In the genomic region with DNA sequence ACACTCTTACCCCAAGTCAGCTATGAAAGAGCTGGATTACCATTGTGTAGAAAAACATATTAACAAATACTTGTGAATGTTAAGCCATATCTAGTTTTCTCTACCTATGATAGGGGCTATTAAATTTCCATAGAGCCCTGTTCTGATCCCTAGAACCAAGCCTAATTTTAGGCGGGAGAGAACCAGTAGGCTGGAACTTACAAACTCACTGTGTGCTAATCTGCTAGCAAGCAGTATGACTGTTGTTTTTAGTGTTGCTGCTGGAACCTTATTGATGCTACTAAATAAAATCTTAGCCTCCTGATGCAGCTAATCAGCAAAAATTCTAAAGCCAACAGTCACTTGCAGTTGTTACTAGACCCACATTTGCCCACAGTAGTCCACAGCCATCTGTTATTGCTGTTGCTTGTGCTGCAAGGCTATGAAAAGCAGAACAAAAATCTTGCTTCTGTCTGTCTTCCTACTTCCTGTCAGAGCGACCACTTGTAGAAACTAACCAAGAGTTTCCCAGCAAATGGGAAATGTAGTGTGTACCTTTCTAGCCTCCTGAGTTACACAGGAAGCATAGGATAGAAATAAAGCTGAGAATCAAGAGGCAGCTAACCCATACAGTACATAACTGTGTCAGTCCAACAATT, we compare ENCODE assay signal across 17 cellular contexts.
A peak's percentile ranks its signal among the peaks of the same experiment; 100 is the strongest.
DNase-seq lines count a peak whose midpoint lies in the region; ATAC-seq and TF ChIP-seq lines count a peak whose summit lies in the region.
"Had no signal": no experiment of that assay in that cellular context is flagged by ENCODE, and none has a peak within 500 bp of the region (broad histone marks: within the 10 kb centered on the region; RNA-seq: fewer than 3 reads in every experiment).

No MANE protein-coding gene starts in this region.

- no peak overlapping the region for H3K27ac ChIP-seq in PC-9
- H3K27ac ChIP-seq: C4-2B had no signal

- intact Hi-C loops in Caco-2 (cut with micrococcal nuclease; ENCODE audit: unreplicated experiment) (no loop called here), PC-9 (cut with micrococcal nuclease; ENCODE audit: unreplicated experiment) (no loop called here)

- H3K27me3 Mint-ChIP-seq in Caco-2 (ENCODE audit: insufficient read depth, unreplicated experiment): no peaks in the 10 kb centered on the region
- H3K27me3 Mint-ChIP-seq in nephron progenitor cell (ENCODE audit: low read depth, poor library complexity): peaks cover 4% of the 10 kb centered on the region
- no peaks in the 10 kb centered on the region for H3K27me3 Mint-ChIP-seq in activated CD8-positive, alpha-beta T cell treated with anti-CD3 and anti-CD28 coated beads, Interleukin-2, amount 10 ng/mL, durations not matched to agents 7 days and 5 days (ENCODE audit: low read depth)
- H3K27me3 Mint-ChIP-seq: activated CD8-positive, alpha-beta T cell treated with anti-CD3 and anti-CD28 coated beads for 36 hours; progenitor cell of endocrine pancreas had no signal

- no peak overlapping the region for H3K4me3 Mint-ChIP-seq in Caco-2 (ENCODE audit: unreplicated experiment)
- H3K4me3 Mint-ChIP-seq in nephron progenitor cell: no peak overlapping the region
- H3K4me3 Mint-ChIP-seq in activated CD8-positive, alpha-beta T cell treated with anti-CD3 and anti-CD28 coated beads, Interleukin-2, amount 10 ng/mL, durations not matched to agents 7 days and 5 days: no peak overlapping the region
- H3K4me3 Mint-ChIP-seq: activated CD8-positive, alpha-beta T cell treated with anti-CD3 and anti-CD28 coated beads for 36 hours had no signal

- H3K36me3 ChIP-seq in Caco-2 (ENCODE audit: control insufficient read depth, insufficient read depth, low read length) (no peaks in the 10 kb centered on the region), PC-9 (ENCODE audit: low read depth) (no peaks in the 10 kb centered on the region)

- no peaks in the 10 kb centered on the region for H3K79me2 ChIP-seq in PC-9 (ENCODE audit: low read depth)

- H4K20me1 ChIP-seq in PC-9 (ENCODE audit: insufficient read depth): no peaks in the 10 kb centered on the region

- TF ChIP-seq CTCF in Caco-2 (IDR thresholded peaks at IDR 0.05; ENCODE audit: insufficient read depth in 1 of 2, low read depth in 1 of 2, low read length in 1 of 2, severe bottlenecking in 1 of 2, unreplicated experiment in 1 of 2) (no peak), PC-9 (conservative IDR thresholded peaks at IDR 0.05) (no peak), nephron progenitor cell (IDR thresholded peaks at IDR 0.05) (no peak)

- peak overlapping the region; percentile 52; the same call in 1 of the 2 replicates for H2AFZ ChIP-seq in PC-9

- H3K27ac Mint-ChIP-seq in Caco-2 (ENCODE audit: unreplicated experiment) (peak overlapping the region; percentile 34), nephron progenitor cell (peak overlapping the region; percentile 59)
- no peak overlapping the region for H3K27ac Mint-ChIP-seq in activated CD8-positive, alpha-beta T cell treated with anti-CD3 and anti-CD28 coated beads, Interleukin-2, amount 10 ng/mL, durations not matched to agents 7 days and 5 days
- H3K27ac Mint-ChIP-seq: activated CD8-positive, alpha-beta T cell treated with anti-CD3 and anti-CD28 coated beads for 36 hours; progenitor cell of endocrine pancreas had no signal

- H3K27me3 ChIP-seq in Caco-2 (replicated peaks; ENCODE audit: control insufficient read depth, insufficient read depth, low read length) (no peaks in the 10 kb centered on the region), PC-9 (ENCODE audit: insufficient read depth, low read depth) (no peaks in the 10 kb centered on the region)

- DNase-seq in Caco-2 (no peak), PC-9 (no peak), nephron progenitor cell (no peak), SHP77 treated with DMSO at 0.1 percent for 48 hours (lab: John Stamatoyannopoulos, UW) (no peak)
- no peak for DNase-seq in activated CD8-positive, alpha-beta T cell treated with anti-CD3 and anti-CD28 coated beads, Interleukin-2, amount 10 ng/mL, durations not matched to agents 7 days and 5 days
- DNase-seq: activated CD8-positive, alpha-beta T cell treated with anti-CD3 and anti-CD28 coated beads for 36 hours; activated gamma-delta T cell treated with Interleukin-2 at 50 U/mL for 16 hours; EL; foreskin fibroblast; NCI-H2029; PC-3; stimulated activated CD4-positive, alpha-beta T cell treated with anti-CD3 and anti-CD28 coated beads, Interleukin-2, amount 100 ng/mL, for 24 hours had no signal

- peaks cover 2% of the 10 kb centered on the region; the same call in 1 of the 2 replicates for H3F3A ChIP-seq in PC-9 (ENCODE audit: insufficient read depth, low read depth)

- CTCF ChIA-PET in Caco-2 (lab: Charles Lee): no interaction called here
- CTCF ChIA-PET in PC-9 (lab: Charles Lee): no interaction called here
- CTCF ChIA-PET in activated CD8-positive, alpha-beta T cell treated with anti-CD3 and anti-CD28 coated beads, Interleukin-2, amount 10 ng/mL, durations not matched to agents 7 days and 5 days (lab: Charles Lee): interaction anchor here (0.7 kb wide), 1 partner anchor 368 kb away, joined by 4 read pairs; a partner anchor contains a TSS

- peaks cover 9% of the 10 kb centered on the region for H3K4me1 ChIP-seq in Caco-2
- peaks cover 19% of the 10 kb centered on the region for H3K4me1 ChIP-seq in PC-9 (replicated peaks; ENCODE audit: insufficient read depth)

- H3K4me1 Mint-ChIP-seq in Caco-2 (ENCODE audit: low read depth, unreplicated experiment) (peaks cover 6% of the 10 kb centered on the region), nephron progenitor cell (peaks cover 17% of the 10 kb centered on the region)
- H3K4me1 Mint-ChIP-seq in activated CD8-positive, alpha-beta T cell treated with anti-CD3 and anti-CD28 coated beads, Interleukin-2, amount 10 ng/mL, durations not matched to agents 7 days and 5 days (ENCODE audit: low read depth): peaks cover 16% of the 10 kb centered on the region

- POLR2A ChIA-PET in Caco-2 (lab: Charles Lee): no interaction called here
- POLR2A ChIA-PET in PC-9 (lab: Charles Lee; ENCODE audit: unreplicated experiment): no interaction called here
- POLR2A ChIA-PET in activated CD8-positive, alpha-beta T cell treated with anti-CD3 and anti-CD28 coated beads, Interleukin-2, amount 10 ng/mL, durations not matched to agents 7 days and 5 days (lab: Charles Lee): no interaction called here

- H3K36me3 Mint-ChIP-seq in Caco-2 (ENCODE audit: insufficient read depth, unreplicated experiment): peaks cover 5% of the 10 kb centered on the region
- no peaks in the 10 kb centered on the region for H3K36me3 Mint-ChIP-seq in nephron progenitor cell (ENCODE audit: low read depth)
- peaks cover 1% of the 10 kb centered on the region for H3K36me3 Mint-ChIP-seq in activated CD8-positive, alpha-beta T cell treated with anti-CD3 and anti-CD28 coated beads, Interleukin-2, amount 10 ng/mL, durations not matched to agents 7 days and 5 days (ENCODE audit: low read depth)

- BruUV-seq in Caco-2 (replicated peaks; lab: Mats Ljungman, UMichigan) (no TSS peak), PC-9 (replicated peaks; lab: Mats Ljungman, UMichigan) (no TSS peak)

- H3K9me2 ChIP-seq in PC-9 (ENCODE audit: insufficient read depth): no peaks in the 10 kb centered on the region

- ATAC-seq in HG02798 (IDR thresholded peaks at IDR 0.05; ENCODE audit: poor library complexity, unreplicated experiment) (peak; percentile 39), GM21360 (IDR thresholded peaks at IDR 0.05; ENCODE audit: unreplicated experiment) (no peak), GM19463 (IDR thresholded peaks at IDR 0.05; ENCODE audit: unreplicated experiment) (no peak)
- no peak for ATAC-seq in activated CD8-positive, alpha-beta T cell treated with anti-CD3 and anti-CD28 coated beads, Interleukin-2, amount 10 ng/mL, durations not matched to agents 7 days and 5 days
- ATAC-seq: activated CD8-positive, alpha-beta T cell treated with anti-CD3 and anti-CD28 coated beads for 36 hours; PC-3 had no signal

- H3K9me3 Mint-ChIP-seq in Caco-2 (ENCODE audit: unreplicated experiment) (peaks cover 10% of the 10 kb centered on the region), nephron progenitor cell (no peaks in the 10 kb centered on the region)
- H3K9me3 Mint-ChIP-seq in activated CD8-positive, alpha-beta T cell treated with anti-CD3 and anti-CD28 coated beads, Interleukin-2, amount 10 ng/mL, durations not matched to agents 7 days and 5 days (ENCODE audit: insufficient read depth): no peaks in the 10 kb centered on the region
- H3K9me3 Mint-ChIP-seq: activated CD8-positive, alpha-beta T cell treated with anti-CD3 and anti-CD28 coated beads for 36 hours had no signal

- H3K9me3 ChIP-seq in Caco-2 (no peaks in the 10 kb centered on the region), PC-9 (ENCODE audit: insufficient read depth, low read depth) (peaks cover 5% of the 10 kb centered on the region; the same call in 1 of the 2 replicates)

- no peak overlapping the region for H3K4me2 ChIP-seq in PC-9

- H3K4me3 ChIP-seq in Caco-2 (ENCODE audit: low read depth, low read length) (no peak overlapping the region), PC-9 (no peak overlapping the region)
